2 cellular contexts compared by ENCODE assay signal in the genomic region with DNA sequence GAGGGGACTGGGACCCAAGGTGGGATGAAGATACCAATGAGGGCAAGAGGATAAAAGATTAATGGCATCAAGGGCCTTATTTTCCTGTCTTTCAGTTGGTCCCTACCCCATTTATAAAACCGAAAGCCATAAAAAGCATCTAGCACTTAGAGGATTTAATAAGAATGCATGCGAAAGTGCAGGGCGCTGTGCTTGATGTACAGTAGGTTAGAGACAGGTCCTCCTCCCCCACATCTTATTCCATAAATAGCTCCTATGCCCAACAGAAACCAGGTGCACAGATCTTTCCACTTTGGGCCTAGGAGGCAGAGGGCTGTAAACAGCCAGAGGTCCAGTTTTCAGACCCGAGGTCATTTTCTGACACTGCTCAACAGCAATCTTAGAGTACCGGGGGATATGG.
TF ChIP-seq lines count a peak whose summit lies in the region.

No MANE protein-coding gene starts in this region.

TF ChIP-seq in H1, 55 proteins besides CTCF, POLR2A, EP300 and RAD21:
- TF ChIP-seq TAF7 (optimal IDR thresholded peaks at IDR 0.05; ENCODE audit: borderline replicate concordance, low read depth, low read length) (no peak), YY1 (IDR thresholded peaks at IDR 0.05; ENCODE audit: low read depth, low read length) (no peak), MAFK (IDR thresholded peaks at IDR 0.05; ENCODE audit: low read depth, low read length) (no peak), NANOG (IDR thresholded peaks at IDR 0.05; ENCODE audit: insufficient read depth, low read depth, low read length, poor library complexity, severe bottlenecking) (no peak)

TF ChIP-seq in HEK293T, 16 proteins besides CTCF, POLR2A, EP300 and RAD21:
- no peak for TF ChIP-seq LEF1 (IDR thresholded peaks at IDR 0.05; ENCODE audit: borderline replicate concordance)
- TF ChIP-seq TARDBP (IDR thresholded peaks at IDR 0.05), result no peak
